In genomic region chr10:14822879-14823755, GRCh38 we compare ENCODE assay signal across 8 cellular contexts. TPM values are rescaled to one million over a fixed set of nuclear protein-coding genes. Genes with fewer than 3 reads are reported as not detected.
A peak's percentile ranks its signal among the peaks of the same experiment; 100 is the strongest.
DNase-seq lines count a peak whose midpoint lies in the region; ATAC-seq and TF ChIP-seq lines count a peak whose summit lies in the region.

No MANE protein-coding gene starts in this region.

- no peaks in the 10 kb centered on the region for H3K36me3 ChIP-seq in Loucy (ENCODE audit: insufficient read depth, low read length)

- no peak overlapping the region for H2AFZ ChIP-seq in Loucy (ENCODE audit: low read length)

- peaks cover 11% of the 10 kb centered on the region for H3K4me1 Mint-ChIP-seq in nephron progenitor cell

- no peaks in the 10 kb centered on the region for H3K9me2 ChIP-seq in Loucy (replicated peaks; ENCODE audit: low read depth, low read length)

- no peak overlapping the region for H3K4me3 Mint-ChIP-seq in nephron progenitor cell

- TF ChIP-seq CTCF in Loucy (conservative IDR thresholded peaks at IDR 0.05; ENCODE audit: low read length) = peak; percentile 83
- peak; percentile 92 for TF ChIP-seq CTCF in epithelial cell of proximal tubule (conservative IDR thresholded peaks at IDR 0.05; ENCODE audit: low read depth, low read length)
- peak; percentile 65 for TF ChIP-seq CTCF in nephron progenitor cell (IDR thresholded peaks at IDR 0.05)

- H3K4me3 ChIP-seq in Loucy (ENCODE audit: low read length, poor library complexity, severe bottlenecking) = no peak overlapping the region
- no peak overlapping the region for H3K4me3 ChIP-seq in epithelial cell of proximal tubule (ENCODE audit: low read depth, low read length)

- H3K9me3 ChIP-seq in Loucy (ENCODE audit: insufficient read depth, low read depth, low read length) = no peaks in the 10 kb centered on the region

- DNase-seq in NCI-H748 (lab: John Stamatoyannopoulos, UW; ENCODE audit: unreplicated experiment) = peak; percentile 61
- no peak for DNase-seq in NCI-H748 treated with DMSO at 0.1 percent for 48 hours (lab: John Stamatoyannopoulos, UW)
- DNase-seq in activated CD4-positive, alpha-beta T cell treated with anti-CD3 and anti-CD28 coated beads for 48 hours = peak; percentile 49
- DNase-seq in epithelial cell of proximal tubule (ENCODE audit: low read depth) = no peak
- peak; percentile 22 for DNase-seq in nephron progenitor cell
- no peak for DNase-seq in activated CD4-positive, CD25-positive, alpha-beta regulatory T cell treated with anti-CD3 and anti-CD28 coated beads, Interleukin-2, amount 50 U/mL, for 72 hours

- H3F3A ChIP-seq in Loucy (ENCODE audit: low read depth) = no peaks in the 10 kb centered on the region

- no peaks in the 10 kb centered on the region for H3K79me2 ChIP-seq in Loucy (ENCODE audit: insufficient read depth, low read length)

- H3K27ac Mint-ChIP-seq in nephron progenitor cell = no peak overlapping the region

- no peak overlapping the region for H3K4me2 ChIP-seq in Loucy (ENCODE audit: low read depth, low read length, poor library complexity, severe bottlenecking)

- H3K9ac ChIP-seq in Loucy (ENCODE audit: low read depth, low read length, poor library complexity, severe bottlenecking) = no peak overlapping the region

- no peaks in the 10 kb centered on the region for H4K20me1 ChIP-seq in Loucy (ENCODE audit: insufficient read depth, low read length, poor library complexity, severe bottlenecking)

- no peaks in the 10 kb centered on the region for H3K36me3 Mint-ChIP-seq in nephron progenitor cell (ENCODE audit: low read depth)

- no peaks in the 10 kb centered on the region for H3K9me3 Mint-ChIP-seq in nephron progenitor cell

- no peak for ATAC-seq in HG03095 (IDR thresholded peaks at IDR 0.05; ENCODE audit: unreplicated experiment)

- no peaks in the 10 kb centered on the region for H3K4me1 ChIP-seq in Loucy (ENCODE audit: insufficient read depth, low read length, poor library complexity, severe bottlenecking)

- H3K27me3 Mint-ChIP-seq in nephron progenitor cell (ENCODE audit: low read depth, poor library complexity) = peaks cover 11% of the 10 kb centered on the region

- no peaks in the 10 kb centered on the region for H3K27me3 ChIP-seq in Loucy (ENCODE audit: insufficient read depth, low read length, poor library complexity, severe bottlenecking)

RNA-seq across cellular contexts. Expression of gene CDNF, which starts 14.7 kb away (rescaled TPM):
- total RNA-seq in epithelial cell of proximal tubule = 0.29 TPM in 1 of 2 replicates, not detected in the other

RNA-seq across cellular contexts. Expression of gene HSPA14, which starts 15.0 kb away (rescaled TPM):
- 10.7 and 17.7 TPM in 2 replicates for total RNA-seq in epithelial cell of proximal tubule

RNA-seq across cellular contexts. Expression of gene MSANTD7, which starts 15.0 kb away (rescaled TPM):
- 12.1 and 13.2 TPM in 2 replicates for total RNA-seq in epithelial cell of proximal tubule

RNA-seq across cellular contexts. Expression of gene FAM107B, which starts 48.4 kb away (rescaled TPM):
- total RNA-seq in epithelial cell of proximal tubule = 25.7 and 46.0 TPM in 2 replicates

RNA-seq across cellular contexts. Expression of gene SUV39H2, which starts 55.5 kb away (rescaled TPM):
- 16.5 and 26.8 TPM in 2 replicates for total RNA-seq in epithelial cell of proximal tubule

Comparison
In these comparisons a context has a peak if more than half of its experiments do, and no peak if none do; other contexts are left out.
1. DNase-seq: peak in NCI-H748 (single experiment), activated CD4-positive, alpha-beta T cell treated with anti-CD3 and anti-CD28 coated beads for 48 hours (single experiment) and nephron progenitor cell (single experiment); none in NCI-H748 treated with DMSO at 0.1 percent for 48 hours (single experiment), epithelial cell of proximal tubule (single experiment) and activated CD4-positive, CD25-positive, alpha-beta regulatory T cell treated with anti-CD3 and anti-CD28 coated beads, Interleukin-2, amount 50 U/mL, for 72 hours (single experiment).
2. Peak in every context shown above with its lines, with median percentiles within 50 percentile points of each other: CTCF ChIP-seq.